ENCODE assay signal across 10 cellular contexts in genomic region chr1:145991799-145992412, GRCh38. TPM values are rescaled to one million over a fixed set of nuclear protein-coding genes. Genes with fewer than 3 reads are reported as not detected.
DNase-seq lines count a peak whose midpoint lies in the region; ATAC-seq and TF ChIP-seq lines count a peak whose summit lies in the region.
"Had no signal": no experiment of that assay in that cellular context is flagged by ENCODE, and none has a peak within 500 bp of the region (broad histone marks: within the 10 kb centered on the region; RNA-seq: fewer than 3 reads in every experiment).

No MANE protein-coding gene starts in this region.

- H3K27me3 ChIP-seq in A673 (replicated peaks; ENCODE audit: insufficient read depth, low read depth, low read length, poor library complexity), result no peaks in the 10 kb centered on the region
- H3K27me3 ChIP-seq in breast epithelium, result no peaks in the 10 kb centered on the region
- H3K27me3 ChIP-seq: SJCRH30 had no signal

- peak; percentile 66 for TF ChIP-seq POLR2A in breast epithelium (IDR thresholded peaks at IDR 0.05)

- no TSS peak for BruUV-seq in A673 (replicated peaks; lab: Mats Ljungman, UMichigan)

- no peak for ATAC-seq in GM21390 (IDR thresholded peaks at IDR 0.05; ENCODE audit: unreplicated experiment)
- ATAC-seq in GM18511 (IDR thresholded peaks at IDR 0.05; ENCODE audit: unreplicated experiment), result no peak

- H3K27ac ChIP-seq in A673 (ENCODE audit: low read depth, low read length, poor library complexity, severe bottlenecking) (peak overlapping the region; percentile 47), breast epithelium (peak overlapping the region; percentile 95 to 96)
- H3K27ac ChIP-seq: SJCRH30 had no signal

- intact Hi-C loops in A673 (cut with micrococcal nuclease; ENCODE audit: unreplicated experiment), result no loop called here
- intact Hi-C loops in breast epithelium (cut with DNase I; ENCODE audit: low total_unique reads), result no loop called here

- peaks cover 42% of the 10 kb centered on the region for H3K36me3 ChIP-seq in A673 (ENCODE audit: insufficient read depth, low read length, poor library complexity, severe bottlenecking)
- peaks cover 19% of the 10 kb centered on the region for H3K36me3 ChIP-seq in breast epithelium

- POLR2A ChIA-PET in A673 (lab: Charles Lee; ENCODE audit: low non-redundant PET), result no interaction called here

- DNase-seq in A673 (ENCODE audit: low spot score) (no peak), M059J (ENCODE audit: low read depth) (peak; percentile 53), breast epithelium (ENCODE audit: low spot score in 2 of 2) (no peak), myocyte (ENCODE audit: low read depth) (peak; percentile 47), foreskin melanocyte (no peak), NCI-H69 (lab: John Stamatoyannopoulos, UW) (no peak)
- DNase-seq: SJCRH30; stimulated activated CD4-positive, alpha-beta T cell treated with anti-CD3 and anti-CD28 coated beads, Interleukin-2, amount 100 ng/mL, for 48 hours had no signal

- no peaks in the 10 kb centered on the region for H3K9me3 ChIP-seq in A673 (ENCODE audit: low read depth, low read length, poor library complexity, severe bottlenecking)
- no peaks in the 10 kb centered on the region for H3K9me3 ChIP-seq in breast epithelium
- H3K9me3 ChIP-seq: SJCRH30 had no signal

- no peak for TF ChIP-seq CTCF in A673 (conservative IDR thresholded peaks at IDR 0.05; ENCODE audit: low read depth, low read length)
- no peak for TF ChIP-seq CTCF in breast epithelium (IDR thresholded peaks at IDR 0.05)

- CTCF ChIA-PET in A673 (lab: Charles Lee), result interaction anchor here (0.6 kb wide), 1 partner anchor 145 kb away, joined by 3 read pairs; no protein-coding TSS in a partner anchor

- H3K4me1 ChIP-seq in A673 (ENCODE audit: insufficient read depth, low read length, poor library complexity, severe bottlenecking), result peaks cover 21% of the 10 kb centered on the region
- H3K4me1 ChIP-seq in breast epithelium, result peaks cover 0 to 5% of the 10 kb centered on the region in 2 donors

- H3K4me3 ChIP-seq in A673 (ENCODE audit: low read depth, low read length, poor library complexity, severe bottlenecking) (peak overlapping the region; percentile 67), breast epithelium (peak overlapping the region; percentile 71 to 81 (median 76))
- H3K4me3 ChIP-seq: SJCRH30 had no signal

RNA-seq across cellular contexts. Expression of gene TXNIP, which starts 4.5 kb away (rescaled TPM):
- 27.3 and 36.4 TPM in 2 replicates for total RNA-seq in A673 (2021)
- total RNA-seq in M059J (2014; rRNA removed; shearing (Covaris generic)), result 651 and 749 TPM in 2 replicates
- 1,000 to 10,000 TPM; 2,506 to 3,955 (median 3,543) TPM for total RNA-seq in breast epithelium
- total RNA-seq in myocyte, result 260 and 398 TPM in 2 replicates
- polyA plus RNA-seq in myocyte (2012), result 233 TPM

RNA-seq across cellular contexts. Expression of gene POLR3GL, which starts 27.4 kb away (rescaled TPM):
- total RNA-seq in A673 (2021) (8.5 and 11.6 TPM in 2 replicates), breast epithelium (10 to 100 TPM; 18.0 to 32.8 (median 18.1) TPM), myocyte (36.0 and 37.3 TPM in 2 replicates)
- 23.1 and 28.9 TPM in 2 replicates for total RNA-seq in M059J (2014; rRNA removed; shearing (Covaris generic))
- polyA plus RNA-seq in myocyte (2012), result 60.7 TPM

RNA-seq across cellular contexts. Expression of gene ANKRD34A, which starts 27.5 kb away (rescaled TPM):
- total RNA-seq in A673 (2021), result 1.6 and 2.2 TPM in 2 replicates
- 0.59 and 1.7 TPM in 2 replicates for total RNA-seq in M059J (2014; rRNA removed; shearing (Covaris generic))
- under 1 TPM; 0.16 to 0.98 (median 0.59) TPM for total RNA-seq in breast epithelium
- 1.6 and 2.5 TPM in 2 replicates for total RNA-seq in myocyte
- polyA plus RNA-seq in myocyte (2012), result 3.4 TPM

RNA-seq across cellular contexts. Expression of gene HJV, which starts 29.6 kb away (rescaled TPM):
- total RNA-seq in A673 (2021), result 0.24 and 0.31 TPM in 2 replicates
- not detected in 2 replicates for total RNA-seq in M059J (2014; rRNA removed; shearing (Covaris generic))
- total RNA-seq in breast epithelium, result not detected
- total RNA-seq in myocyte, result 184 and 334 TPM in 2 replicates
- 35.7 TPM for polyA plus RNA-seq in myocyte (2012)

RNA-seq across cellular contexts. Expression of gene LIX1L, which starts 34.1 kb away (rescaled TPM):
- 39.6 and 40.1 TPM in 2 replicates for total RNA-seq in A673 (2021)
- total RNA-seq in M059J (2014; rRNA removed; shearing (Covaris generic)), result 24.7 and 39.2 TPM in 2 replicates
- total RNA-seq in breast epithelium, result 10 to 100 TPM; 18.1 to 28.5 (median 21.8) TPM
- total RNA-seq in myocyte, result 24.4 and 24.7 TPM in 2 replicates
- polyA plus RNA-seq in myocyte (2012), result 16.1 TPM

Comparison
In these comparisons a context has a peak if more than half of its experiments do, and no peak if none do; other contexts are left out.
1. DNase-seq: peak in M059J (single experiment) and myocyte (single experiment); none in A673 (single experiment), breast epithelium (0 of 2), foreskin melanocyte (single experiment) and NCI-H69 (single experiment).